8 cellular contexts compared by ENCODE assay signal in the genomic region with DNA sequence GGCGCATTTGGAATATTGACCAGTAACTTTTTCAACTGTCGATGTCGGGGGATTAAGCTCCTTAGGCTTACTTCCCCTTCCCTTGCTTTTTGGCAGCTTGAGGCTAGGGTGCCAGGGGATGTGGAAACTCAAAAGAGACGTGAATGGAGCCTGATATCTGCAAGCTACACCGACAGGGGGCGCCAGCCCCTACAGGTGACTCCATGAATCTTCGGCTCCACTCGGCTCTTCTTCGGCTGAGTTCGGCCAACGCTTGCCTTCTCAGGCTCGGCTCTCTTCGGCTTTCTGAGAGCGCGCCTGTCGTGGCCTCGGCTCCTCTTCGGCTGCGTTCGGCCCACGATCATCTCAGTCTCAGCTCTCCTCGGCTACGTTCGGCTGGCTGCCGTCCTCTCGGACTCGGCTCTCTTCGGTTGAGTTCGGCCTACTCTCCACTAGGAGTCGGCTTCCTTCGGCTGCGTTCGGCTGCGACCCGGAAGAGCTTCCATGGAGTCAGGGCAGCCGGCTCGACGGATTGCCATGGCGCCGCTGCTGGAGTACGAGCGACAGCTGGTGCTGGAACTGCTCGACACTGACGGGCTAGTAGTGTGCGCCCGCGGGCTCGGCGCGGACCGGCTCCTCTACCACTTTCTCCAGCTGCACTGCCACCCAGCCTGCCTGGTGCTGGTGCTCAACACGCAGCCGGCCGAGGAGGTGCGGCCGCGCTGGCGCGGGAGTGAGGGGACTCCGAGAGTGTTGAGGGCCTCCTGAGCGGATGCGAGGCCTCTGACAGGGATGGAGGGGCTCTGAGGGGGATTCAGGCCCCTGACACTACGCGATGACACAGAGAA. TPM values are rescaled to one million over a fixed set of nuclear protein-coding genes. Genes with fewer than 3 reads are reported as not detected.
A peak's percentile ranks its signal among the peaks of the same experiment; 100 is the strongest.
DNase-seq lines count a peak whose midpoint lies in the region; ATAC-seq and TF ChIP-seq lines count a peak whose summit lies in the region.

A gene (plus strand): TSS at position 472 of the 827 bp plus-strand sequence. CDS start 12 bp downstream, at position 484.

- H3K36me3 ChIP-seq in heart right ventricle (peaks cover 0 to 26% (median 3%) of the 10 kb centered on the region in 9 donors), upper lobe of right lung (peaks cover 5% of the 10 kb centered on the region)

- H3K4me3 ChIP-seq in heart right ventricle = peak within 1 kb of the TSS; percentile 51 to 94 (median 80)
- peak within 1 kb of the TSS; percentile 93 for H3K4me3 ChIP-seq in upper lobe of right lung

- TF ChIP-seq CTCF in GM13976 (IDR thresholded peaks at IDR 0.05; ENCODE audit: borderline replicate concordance, control extremely low read depth, extremely low read depth, insufficient read depth, missing control alignments) (peak; percentile 90), heart right ventricle (IDR thresholded peaks at IDR 0.05) (peak; percentile 71 to 93 (median 89)), upper lobe of right lung (IDR thresholded peaks at IDR 0.05) (peak; percentile 88)

- intact Hi-C loops in heart right ventricle (cut with DNase I) = loop anchor here (2.0 to 10.0 kb wide), 22 partner anchors 53 to 715 kb away; a partner anchor contains a TSS
- intact Hi-C loops in posterior cingulate gyrus (cut with DNase I) = loop anchor here (5.0 kb wide), 3 partner anchors 277 to 607 kb away; no protein-coding TSS in a partner anchor
- intact Hi-C loops in upper lobe of right lung (cut with DNase I) = loop anchor here (10.0 kb wide), 2 partner anchors 325 to 605 kb away; no protein-coding TSS in a partner anchor

- in situ Hi-C loops in GM13976 (cut with MboI; ENCODE audit: low sequenced_read_pairs, unreplicated experiment) = loop anchor here (10.0 kb wide), 1 partner anchor 365 kb away; no protein-coding TSS in a partner anchor

- peak; percentile 99 for ATAC-seq in HG02870 (IDR thresholded peaks at IDR 0.05; ENCODE audit: unreplicated experiment)
- peak; percentile 98 to 99 (median 98) for ATAC-seq in heart right ventricle
- ATAC-seq in upper lobe of right lung = peak; percentile 99

- H3K27ac ChIP-seq in heart right ventricle (peak within 1 kb of the TSS in 9 of 10 donors; percentile 59 to 90 (median 84)), upper lobe of right lung (peak within 1 kb of the TSS; percentile 88)

- H3K4me1 ChIP-seq in heart right ventricle (peaks cover 7 to 38% (median 33%) of the 10 kb centered on the region in 9 donors), upper lobe of right lung (peaks cover 7% of the 10 kb centered on the region)

- H3K9me3 ChIP-seq in heart right ventricle (no peaks in the 10 kb centered on the region), upper lobe of right lung (no peaks in the 10 kb centered on the region)

- DNase-seq in GM13976 (ENCODE audit: low spot score) (peak; percentile 99), NCI-H146 (lab: John Stamatoyannopoulos, UW) (peak; percentile 100), T-helper 1 cell (peak; percentile 97 to 99 (median 98)), amniotic epithelial cell (ENCODE audit: low read depth) (peak; percentile 97), heart right ventricle (peak; percentile 100), posterior cingulate gyrus (peak; percentile 96 to 100 (median 99)), upper lobe of right lung (peak; percentile 99)

- WGBS in heart right ventricle, 2 donors = 0 to 1% methylated on average over 64 of the region's 64 CpGs

- H3K27me3 ChIP-seq in heart right ventricle (no peaks in the 10 kb centered on the region), upper lobe of right lung (no peaks in the 10 kb centered on the region)

RNA-seq across cellular contexts. Expression of the gene that starts here (rescaled TPM):
- total RNA-seq in heart right ventricle (10 to 100 TPM in 5 of 10 donors, 1 to 10 TPM in 5; 5.1 to 13.1 (median 10.2) TPM), upper lobe of right lung (9.6 TPM)
- polyA plus RNA-seq in heart right ventricle = 1 to 10 TPM; 1.3 to 2.0 TPM

Comparison
In these comparisons a context has a peak if more than half of its experiments do, and no peak if none do; other contexts are left out.
1. Peak in every context shown above with its lines: DNase-seq, ATAC-seq, H3K4me3 ChIP-seq and H3K27ac ChIP-seq.